In the genomic region with DNA sequence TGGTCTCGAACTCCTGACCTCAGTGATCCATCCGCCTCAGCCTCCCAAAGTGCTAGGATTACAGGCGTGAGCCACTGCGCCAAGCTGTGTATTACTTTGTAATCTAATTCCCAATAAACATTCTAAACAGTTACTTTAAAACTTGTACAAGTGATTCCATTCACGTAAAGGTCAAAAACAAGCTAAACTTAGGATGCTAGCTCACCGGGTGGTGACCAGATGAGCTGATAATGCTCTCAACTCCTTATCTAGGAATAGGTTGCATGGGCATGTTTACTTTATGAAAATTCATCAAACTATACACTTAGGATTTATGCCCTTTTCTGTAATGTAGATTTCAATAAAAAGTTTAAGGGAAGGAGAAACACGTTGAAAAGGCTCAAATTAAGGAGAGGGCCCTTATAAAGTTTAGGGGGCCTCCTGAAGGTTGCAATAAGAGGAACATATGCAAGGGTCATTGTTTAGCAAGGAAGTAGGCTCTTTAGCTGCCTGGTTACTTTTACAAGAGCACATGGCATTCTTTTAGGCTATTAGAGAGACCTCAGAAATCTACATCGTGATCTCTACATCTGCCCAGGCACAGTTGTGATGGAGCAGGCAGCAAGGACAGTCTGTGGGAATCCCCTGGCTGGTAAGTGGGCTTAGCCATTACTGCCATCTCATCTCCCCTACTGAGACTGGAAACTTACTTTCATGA, we compare ENCODE assay signal across 16 cellular contexts. TPM values are rescaled to one million over a fixed set of nuclear protein-coding genes. Genes with fewer than 3 reads are reported as not detected.
DNase-seq lines count a peak whose midpoint lies in the region; ATAC-seq and TF ChIP-seq lines count a peak whose summit lies in the region.
"Had no signal": no experiment of that assay in that cellular context is flagged by ENCODE, and none has a peak within 500 bp of the region (broad histone marks: within the 10 kb centered on the region; RNA-seq: fewer than 3 reads in every experiment).

No MANE protein-coding gene starts in this region.

- H3K4me1 ChIP-seq in osteoblast (ENCODE audit: insufficient read depth, low read length) = peaks cover 13% of the 10 kb centered on the region
- H3K4me1 ChIP-seq in right cardiac atrium (ENCODE audit: control insufficient read depth, insufficient read depth, low read length) = peaks cover 2% of the 10 kb centered on the region
- H3K4me1 ChIP-seq: breast epithelium had no signal

- H3K4me3 ChIP-seq in osteoblast (ENCODE audit: insufficient read depth, low read length) = no peak overlapping the region
- no peak overlapping the region for H3K4me3 ChIP-seq in right cardiac atrium (ENCODE audit: low read length)
- H3K4me3 ChIP-seq: breast epithelium, SJSA1, skin epidermis had no signal

- H3K27ac ChIP-seq in osteoblast (ENCODE audit: low read depth, low read length) (peak overlapping the region; percentile 25), right cardiac atrium (ENCODE audit: low read length) (no peak overlapping the region)
- H3K27ac ChIP-seq: breast epithelium, SJSA1 had no signal

- peaks cover 91% of the 10 kb centered on the region for H3K79me2 ChIP-seq in osteoblast (ENCODE audit: insufficient read depth, low read length)

- no peak for TF ChIP-seq CTCF in HFFc6 (IDR thresholded peaks at IDR 0.05)
- TF ChIP-seq CTCF in osteoblast (IDR thresholded peaks at IDR 0.05; ENCODE audit: extremely low read depth, low read depth, low read length) = no peak

- intact Hi-C loops in right cardiac atrium (cut with DNase I) = no loop called here

- H4K20me1 ChIP-seq in osteoblast (ENCODE audit: insufficient read depth, low read length) = peaks cover 41% of the 10 kb centered on the region

- no peaks in the 10 kb centered on the region for H3K9me3 ChIP-seq in osteoblast (ENCODE audit: low read depth, low read length)
- H3K9me3 ChIP-seq in right cardiac atrium (ENCODE audit: control insufficient read depth, low read length) = no peaks in the 10 kb centered on the region
- H3K9me3 ChIP-seq: breast epithelium, SJSA1 had no signal

- H2AFZ ChIP-seq in osteoblast (ENCODE audit: low read length) = no peak overlapping the region

- H3K4me3 Mint-ChIP-seq in HFFc6 = no peak overlapping the region
- H3K4me3 Mint-ChIP-seq in activated naive CD8-positive, alpha-beta T cell treated with anti-CD3 and anti-CD28 coated beads for 36 hours = no peak overlapping the region

- H3K27me3 ChIP-seq in osteoblast (ENCODE audit: insufficient read depth, low read length) = no peaks in the 10 kb centered on the region
- no peaks in the 10 kb centered on the region for H3K27me3 ChIP-seq in right cardiac atrium (ENCODE audit: control insufficient read depth, insufficient read depth)
- H3K27me3 ChIP-seq: breast epithelium, SJSA1 had no signal

- H3K9me3 Mint-ChIP-seq in HFFc6 = no peaks in the 10 kb centered on the region
- peaks cover under 1% of the 10 kb centered on the region for H3K9me3 Mint-ChIP-seq in activated naive CD8-positive, alpha-beta T cell treated with anti-CD3 and anti-CD28 coated beads for 36 hours

- H3K27me3 Mint-ChIP-seq in HFFc6 (ENCODE audit: insufficient read depth) = no peaks in the 10 kb centered on the region
- no peaks in the 10 kb centered on the region for H3K27me3 Mint-ChIP-seq in activated naive CD8-positive, alpha-beta T cell treated with anti-CD3 and anti-CD28 coated beads for 36 hours

- H3K4me1 Mint-ChIP-seq in HFFc6 (ENCODE audit: low read depth) = peaks cover 47% of the 10 kb centered on the region
- H3K4me1 Mint-ChIP-seq in activated naive CD8-positive, alpha-beta T cell treated with anti-CD3 and anti-CD28 coated beads for 36 hours = peaks cover 60% of the 10 kb centered on the region

- peaks cover 54% of the 10 kb centered on the region for H3K36me3 ChIP-seq in osteoblast (ENCODE audit: insufficient read depth, low read length)
- H3K36me3 ChIP-seq: breast epithelium had no signal

- peak; percentile 28 to 40 for ATAC-seq in activated CD4-positive, CD25-positive, alpha-beta regulatory T cell treated with anti-CD3 and anti-CD28 coated beads, Interleukin-2, amount 50 U/mL, for 24 hours
- ATAC-seq in right cardiac atrium = no peak
- ATAC-seq: HCT116 had no signal

- peaks cover 52% of the 10 kb centered on the region for H3K36me3 Mint-ChIP-seq in HFFc6 (ENCODE audit: low read depth)
- peaks cover 46% of the 10 kb centered on the region for H3K36me3 Mint-ChIP-seq in activated naive CD8-positive, alpha-beta T cell treated with anti-CD3 and anti-CD28 coated beads for 36 hours

- no peak overlapping the region for H3K4me2 ChIP-seq in osteoblast (ENCODE audit: insufficient read depth, low read length)

- no peak for DNase-seq in activated CD4-positive, CD25-positive, alpha-beta regulatory T cell treated with anti-CD3 and anti-CD28 coated beads, Interleukin-2, amount 50 U/mL, for 72 hours
- DNase-seq in HFFc6 (no peak), osteoblast (ENCODE audit: insufficient read length, low spot score, missing footprints) (no peak), right cardiac atrium (no peak), medulla oblongata (ENCODE audit: extremely low spot score) (no peak), DMS53 (lab: John Stamatoyannopoulos, UW) (no peak)
- DNase-seq in activated naive CD8-positive, alpha-beta T cell treated with anti-CD3 and anti-CD28 coated beads for 36 hours = peak; percentile 16
- DNase-seq: Calu3; effector CD8-positive, alpha-beta T cell; foreskin fibroblast; mammary epithelial cell had no signal

- peak overlapping the region; percentile 60; the same call in 1 of the 2 replicates for H3K27ac Mint-ChIP-seq in HFFc6
- H3K27ac Mint-ChIP-seq in activated naive CD8-positive, alpha-beta T cell treated with anti-CD3 and anti-CD28 coated beads for 36 hours = peak overlapping the region; percentile 78

- 89% methylated on average over 8 of the region's 8 CpGs for WGBS in right cardiac atrium

RNA-seq across cellular contexts. Expression of a gene that starts 13.3 kb away (rescaled TPM):
- 10 to 100 TPM; 35.9 to 43.4 (median 39.1) TPM for total RNA-seq in HFFc6 (2021; fragmentation: NEBNext Ultra II Directional; extraction: Animal tissue kit (Norgen Biotek cat#: 25700))
- total RNA-seq in activated naive CD8-positive, alpha-beta T cell treated with anti-CD3 and anti-CD28 coated beads for 36 hours = 10 to 100 TPM; 31.6 to 34.7 TPM
- 49.5 and 52.5 TPM in 2 replicates for total RNA-seq in osteoblast
- 10 to 100 TPM in 1 of 4 donors, 1 to 10 TPM in 3; 9.4 to 19.2 (median 9.8) TPM for total RNA-seq in right cardiac atrium
- polyA plus RNA-seq in right cardiac atrium = 7.2 TPM

Comparison
In these comparisons a context has a peak if more than half of its experiments do, and no peak if none do; other contexts are left out.
1. ATAC-seq: peak in activated CD4-positive, CD25-positive, alpha-beta regulatory T cell treated with anti-CD3 and anti-CD28 coated beads, Interleukin-2, amount 50 U/mL, for 24 hours (2 of 2); none in right cardiac atrium (0 of 2).